ENCODE assay signal across 8 cellular contexts in genomic region chr2:86518498-86518897, GRCh38. TPM values are rescaled to one million over a fixed set of nuclear protein-coding genes. Genes with fewer than 3 reads are reported as not detected.
DNase-seq lines count a peak whose midpoint lies in the region; ATAC-seq and TF ChIP-seq lines count a peak whose summit lies in the region.

No MANE protein-coding gene starts in this region.

- intact Hi-C loops in sciatic nerve (cut with DNase I), result no loop called here

- peak; percentile 17 for DNase-seq in stimulated activated CD4-positive, alpha-beta T cell treated with anti-CD3 and anti-CD28 coated beads, Interleukin-15, amount 100 ng/mL, for 24 hours
- DNase-seq in stimulated activated CD4-positive, alpha-beta T cell treated with anti-CD3 and anti-CD28 coated beads, Interleukin-2, amount 100 ng/mL, for 48 hours, result no peak
- DNase-seq in foreskin fibroblast (peak; percentile 3 to 37), sciatic nerve (ENCODE audit: low spot score) (no peak), mesenteric fat pad (ENCODE audit: low spot score) (no peak), DMS79 treated with DMSO at 0.1 percent for 48 hours (lab: John Stamatoyannopoulos, UW) (no peak)

- ATAC-seq in sciatic nerve (peak; percentile 65), GM18870 (IDR thresholded peaks at IDR 0.05; ENCODE audit: unreplicated experiment) (no peak)

- TF ChIP-seq CTCF in VCaP (conservative IDR thresholded peaks at IDR 0.05), result peak; percentile 39
- TF ChIP-seq CTCF in foreskin fibroblast (IDR thresholded peaks at IDR 0.05; ENCODE audit: low read depth, low read length), result peak; percentile 35

- H3K4me3 ChIP-seq in foreskin fibroblast (ENCODE audit: low read depth in 1 of 2, low read length in 2 of 2), result no peak overlapping the region

- peak overlapping the region; percentile 28; the same call in 1 of the 2 replicates for H3K27ac ChIP-seq in VCaP

RNA-seq across cellular contexts. Expression of gene CHMP3, which starts 44.7 kb away (rescaled TPM):
- 127 TPM for total RNA-seq in sciatic nerve
- 99.9 TPM for total RNA-seq in mesenteric fat pad

Comparison
In these comparisons a context has a peak if more than half of its experiments do, and no peak if none do; other contexts are left out.
1. DNase-seq: peak in stimulated activated CD4-positive, alpha-beta T cell treated with anti-CD3 and anti-CD28 coated beads, Interleukin-15, amount 100 ng/mL, for 24 hours (single experiment) and foreskin fibroblast (2 of 2); none in stimulated activated CD4-positive, alpha-beta T cell treated with anti-CD3 and anti-CD28 coated beads, Interleukin-2, amount 100 ng/mL, for 48 hours (0 of 2), sciatic nerve (single experiment), mesenteric fat pad (single experiment) and DMS79 treated with DMSO at 0.1 percent for 48 hours (single experiment).